ENCODE assay signal across 8 cellular contexts in genomic region chr12:52874573-52875435, GRCh38. TPM values are rescaled to one million over a fixed set of nuclear protein-coding genes. Genes with fewer than 3 reads are reported as not detected.
DNase-seq lines count a peak whose midpoint lies in the region; TF ChIP-seq lines count a peak whose summit lies in the region.

No MANE protein-coding gene starts in this region.

- in situ Hi-C loops in G401 (cut with HindIII; ENCODE audit: low sequenced_read_pairs), result no loop called here

- H3K4me3 ChIP-seq in SJCRH30, result peak overlapping the region; percentile 55
- peak overlapping the region in 2 of 4 experiments; percentile 4 to 37 for H3K4me3 ChIP-seq in fibroblast of lung (replicated peaks in 1 of 4; ENCODE audit: control extremely low read depth in 1 of 4, insufficient read depth in 1 of 4, low read depth in 3 of 4, low read length in 4 of 4)
- peak overlapping the region; percentile 23 to 56 (median 48) for H3K4me3 ChIP-seq in sigmoid colon

- H3K9ac ChIP-seq in ES-I3 (ENCODE audit: low read depth, low read length), result peak overlapping the region; percentile 38; the same call in 1 of the 2 replicates
- peak overlapping the region; percentile 65 for H3K9ac ChIP-seq in fibroblast of lung (ENCODE audit: insufficient read depth, low read length)

- peak overlapping the region; percentile 46 for H3K4me2 ChIP-seq in fibroblast of lung (ENCODE audit: extremely low read depth, insufficient read depth, low read length)

- H3K79me2 ChIP-seq in fibroblast of lung (ENCODE audit: control insufficient read depth, insufficient read depth, low read length), result no peaks in the 10 kb centered on the region

- TF ChIP-seq EP300 in sigmoid colon (IDR thresholded peaks at IDR 0.05), result no peak

- no peaks in the 10 kb centered on the region for H4K20me1 ChIP-seq in fibroblast of lung (ENCODE audit: control insufficient read depth, extremely low read depth, insufficient read depth, low read length)

- no peak for DNase-seq in SJCRH30
- no peak for DNase-seq in fibroblast of lung (ENCODE audit: low read depth in 2 of 2)
- no peak for DNase-seq in sigmoid colon
- DNase-seq in mesenteric fat pad (ENCODE audit: low spot score), result no peak
- no peak for DNase-seq in G401 (ENCODE audit: low spot score)
- DNase-seq in kidney glomerular epithelial cell (lab: John Stamatoyannopoulos, UW), result no peak
- DNase-seq in dermis blood vessel endothelial cell, result no peak

- H3K9me3 ChIP-seq in ES-I3 (ENCODE audit: control insufficient read depth, insufficient read depth, low read length) (no peaks in the 10 kb centered on the region), SJCRH30 (replicated peaks) (no peaks in the 10 kb centered on the region), fibroblast of lung (ENCODE audit: control insufficient read depth, insufficient read depth, low read depth, low read length) (no peaks in the 10 kb centered on the region), sigmoid colon (no peaks in the 10 kb centered on the region)

- WGBS in sigmoid colon, 2 donors, result 53 to 71% methylated on average over 10 of the region's 10 CpGs

- H2AFZ ChIP-seq in fibroblast of lung (ENCODE audit: low read length), result peak overlapping the region; percentile 58

- H3K4me1 ChIP-seq in ES-I3 (ENCODE audit: insufficient read depth, low read length), result peaks cover 9% of the 10 kb centered on the region; the same call in 1 of the 2 replicates
- peaks cover 38% of the 10 kb centered on the region for H3K4me1 ChIP-seq in SJCRH30
- peaks cover 34% of the 10 kb centered on the region for H3K4me1 ChIP-seq in fibroblast of lung (ENCODE audit: control insufficient read depth, extremely low read depth, insufficient read depth, low read length)
- peaks cover 0 to 38% (median 28%) of the 10 kb centered on the region in 4 donors for H3K4me1 ChIP-seq in sigmoid colon

- no peaks in the 10 kb centered on the region for H3K36me3 ChIP-seq in ES-I3 (ENCODE audit: insufficient read depth, low read length)
- no peaks in the 10 kb centered on the region for H3K36me3 ChIP-seq in SJCRH30
- H3K36me3 ChIP-seq in fibroblast of lung (ENCODE audit: control insufficient read depth, insufficient read depth, low read length), result no peaks in the 10 kb centered on the region
- H3K36me3 ChIP-seq in sigmoid colon, result no peaks in the 10 kb centered on the region

- TF ChIP-seq CTCF in fibroblast of lung (conservative IDR thresholded peaks at IDR 0.05 in 1 of 2, IDR thresholded peaks at IDR 0.05 in 1 of 2; ENCODE audit: low read depth in 1 of 2, low read length in 2 of 2), result no peak
- no peak for TF ChIP-seq CTCF in sigmoid colon (IDR thresholded peaks at IDR 0.05)

- H3K27ac ChIP-seq in SJCRH30, result peak overlapping the region; percentile 32; the same call in 1 of the 2 replicates
- H3K27ac ChIP-seq in fibroblast of lung (ENCODE audit: insufficient read depth, low read length), result peak overlapping the region; percentile 83
- peak overlapping the region; percentile 55 to 67 (median 60) for H3K27ac ChIP-seq in sigmoid colon

- H3K27me3 ChIP-seq in SJCRH30 (no peaks in the 10 kb centered on the region), fibroblast of lung (ENCODE audit: control insufficient read depth, insufficient read depth, low read length) (no peaks in the 10 kb centered on the region), sigmoid colon (no peaks in the 10 kb centered on the region)

- TF ChIP-seq POLR2A in sigmoid colon (IDR thresholded peaks at IDR 0.05), result no peak

- intact Hi-C loops in sigmoid colon (cut with DNase I), result no loop called here

RNA-seq across cellular contexts. Expression of gene KRT78, which starts 26.0 kb away (rescaled TPM):
- total RNA-seq in SJCRH30 (2014; rRNA removed; shearing (Covaris generic)), result not detected in 2 replicates
- total RNA-seq in fibroblast of lung, result not detected in 2 replicates
- not detected in 2 replicates for polyA plus RNA-seq in fibroblast of lung
- polyA plus RNA-seq in fibroblast of lung (2012), result not detected in 2 replicates
- polyA minus RNA-seq in fibroblast of lung (ENCODE audit: low replicate concordance), result not detected in 2 replicates
- not detected for total RNA-seq in sigmoid colon
- 1 to 10 TPM in 1 of 3 donors, under 1 TPM in 1, not detected in 1; 0.20 to 5.4 TPM for polyA plus RNA-seq in sigmoid colon
- not detected for total RNA-seq in mesenteric fat pad
- total RNA-seq in G401 (2014; rRNA removed; shearing (Covaris generic)), result 0.61 TPM in 1 of 2 replicates, not detected in the other
- not detected in 2 replicates for total RNA-seq in dermis blood vessel endothelial cell

RNA-seq across cellular contexts. Expression of gene KRT8, which starts 30.1 kb away (rescaled TPM):
- 1.7 and 2.4 TPM in 2 replicates for total RNA-seq in SJCRH30 (2014; rRNA removed; shearing (Covaris generic))
- total RNA-seq in fibroblast of lung (0.66 and 1.5 TPM in 2 replicates), sigmoid colon (10 to 100 TPM; 20.6 to 63.1 (median 35.5) TPM), mesenteric fat pad (5.7 TPM), dermis blood vessel endothelial cell (9.5 and 11.9 TPM in 2 replicates)
- polyA plus RNA-seq in fibroblast of lung (2.5 and 16.3 TPM in 2 replicates), sigmoid colon (1,000 to 10,000 TPM; 3,181 to 3,526 (median 3,402) TPM)
- 3.0 and 21.1 TPM in 2 replicates for polyA plus RNA-seq in fibroblast of lung (2012)
- 2.4 and 13.1 TPM in 2 replicates for polyA minus RNA-seq in fibroblast of lung (ENCODE audit: low replicate concordance)
- total RNA-seq in G401 (2014; rRNA removed; shearing (Covaris generic)), result 3,912 and 3,929 TPM in 2 replicates

RNA-seq across cellular contexts. Expression of gene KRT79, which starts 40.7 kb away (rescaled TPM):
- total RNA-seq in SJCRH30 (2014; rRNA removed; shearing (Covaris generic)), result not detected in 2 replicates
- total RNA-seq in fibroblast of lung (not detected in 2 replicates), sigmoid colon (not detected), mesenteric fat pad (2.4 TPM), dermis blood vessel endothelial cell (not detected in 2 replicates)
- polyA plus RNA-seq in fibroblast of lung (not detected in 2 replicates), sigmoid colon (under 1 TPM in 1 of 3 donors, not detected in 2; 0.16 TPM)
- not detected in 2 replicates for polyA plus RNA-seq in fibroblast of lung (2012)
- polyA minus RNA-seq in fibroblast of lung (ENCODE audit: low replicate concordance), result not detected in 2 replicates
- not detected in 2 replicates for total RNA-seq in G401 (2014; rRNA removed; shearing (Covaris generic))

Comparison
In these comparisons a context has a peak if more than half of its experiments do, and no peak if none do; other contexts are left out.
1. H3K27ac ChIP-seq: peak in every context shown above with its lines; median percentile 83 in fibroblast of lung; 60 in sigmoid colon; 32 in SJCRH30.
2. RNA of gene KRT8, which starts 30.1 kb away (total RNA-seq): 3,912 to 3,929 TPM in G401; 20.6 to 63.1 TPM in sigmoid colon, 9.5 to 11.9 TPM in dermis blood vessel endothelial cell, 5.7 TPM in mesenteric fat pad (single experiment), 1.7 to 2.4 TPM in SJCRH30 and 0.66 to 1.5 TPM in fibroblast of lung; every median in the first group is over 10 times any median in the second.